ENCODE assay signal across 6 cellular contexts in genomic region chr2:70583091-70583490, GRCh38. TPM values are rescaled to one million over a fixed set of nuclear protein-coding genes. Genes with fewer than 3 reads are reported as not detected.
"Had no signal": no experiment of that assay in that cellular context is flagged by ENCODE, and none has a peak within 500 bp of the region (broad histone marks: within the 10 kb centered on the region; RNA-seq: fewer than 3 reads in every experiment).

No MANE protein-coding gene starts in this region.

- H3K4me1 Mint-ChIP-seq: IgD-negative memory B cell had no signal

- ATAC-seq: HepG2, K562 had no signal

- H3K36me3 Mint-ChIP-seq: IgD-negative memory B cell had no signal

- H3K27ac ChIP-seq: HL-60 had no signal

- H3K4me3 ChIP-seq: K562 had no signal

- H3K27ac Mint-ChIP-seq: IgD-negative memory B cell had no signal

- H3K4me3 Mint-ChIP-seq: IgD-negative memory B cell had no signal

- H3K9me3 Mint-ChIP-seq: IgD-negative memory B cell had no signal

- DNase-seq: IMR-90, KBM-7 had no signal

RNA-seq across cellular contexts. Expression of gene TGFA, which starts 29.5 kb away (rescaled TPM):
- total RNA-seq: IMR-90, K562 had no signal
